2 cellular contexts compared by ENCODE assay signal in the genomic region with DNA sequence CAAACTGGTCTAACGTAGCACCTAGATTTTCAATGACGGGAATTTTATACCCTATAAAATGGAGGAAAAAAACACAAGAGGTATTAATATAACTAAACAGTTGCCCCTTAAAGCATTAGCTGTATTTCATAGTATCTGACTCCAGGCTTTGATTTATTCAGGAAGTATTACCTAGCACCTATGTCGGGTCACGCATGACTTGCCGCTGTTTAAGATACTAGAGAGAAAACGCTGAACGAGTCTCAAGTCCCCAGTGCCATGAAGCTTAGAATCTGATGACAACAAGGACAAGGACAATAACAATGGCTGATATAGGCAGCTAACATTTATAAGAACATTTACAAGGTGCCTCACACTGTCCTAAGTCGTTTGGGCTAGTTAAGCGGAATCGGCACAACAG.
TF ChIP-seq lines count a peak whose summit lies in the region.

No MANE protein-coding gene starts in this region.

TF ChIP-seq in SK-N-SH, 30 proteins besides CTCF, POLR2A, EP300 and RAD21 (continued from another document):
- TF ChIP-seq, protein P1, sequence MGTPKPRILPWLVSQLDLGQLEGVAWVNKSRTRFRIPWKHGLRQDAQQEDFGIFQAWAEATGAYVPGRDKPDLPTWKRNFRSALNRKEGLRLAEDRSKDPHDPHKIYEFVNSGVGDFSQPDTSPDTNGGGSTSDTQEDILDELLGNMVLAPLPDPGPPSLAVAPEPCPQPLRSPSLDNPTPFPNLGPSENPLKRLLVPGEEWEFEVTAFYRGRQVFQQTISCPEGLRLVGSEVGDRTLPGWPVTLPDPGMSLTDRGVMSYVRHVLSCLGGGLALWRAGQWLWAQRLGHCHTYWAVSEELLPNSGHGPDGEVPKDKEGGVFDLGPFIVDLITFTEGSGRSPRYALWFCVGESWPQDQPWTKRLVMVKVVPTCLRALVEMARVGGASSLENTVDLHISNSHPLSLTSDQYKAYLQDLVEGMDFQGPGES (IDR thresholded peaks at IDR 0.05; ENCODE audit: low read depth, low read length) = no peak
- TF ChIP-seq GATA2 (CRISPR knock-in tag; IDR thresholded peaks at IDR 0.05) (no peak), TAF1 (IDR thresholded peaks at IDR 0.05; ENCODE audit: borderline replicate concordance, low read depth, low read length) (no peak)

TF ChIP-seq in SK-N-SH treated with all-trans-retinoic acid at 6 μM for 48 hours, 23 proteins besides CTCF, POLR2A, EP300 and RAD21 (continued from another document):
- TF ChIP-seq SNAI2 (CRISPR knock-in tag; IDR thresholded peaks at IDR 0.05) = no peak
- TF ChIP-seq ZC3H10 (CRISPR knock-in tag; IDR thresholded peaks at IDR 0.05) = no peak
- no peak for TF ChIP-seq BACH2 (CRISPR knock-in tag; IDR thresholded peaks at IDR 0.05; ENCODE audit: borderline replicate concordance)
- no peak for TF ChIP-seq ESRRG (CRISPR knock-in tag; IDR thresholded peaks at IDR 0.05)
- TF ChIP-seq, protein P2, sequence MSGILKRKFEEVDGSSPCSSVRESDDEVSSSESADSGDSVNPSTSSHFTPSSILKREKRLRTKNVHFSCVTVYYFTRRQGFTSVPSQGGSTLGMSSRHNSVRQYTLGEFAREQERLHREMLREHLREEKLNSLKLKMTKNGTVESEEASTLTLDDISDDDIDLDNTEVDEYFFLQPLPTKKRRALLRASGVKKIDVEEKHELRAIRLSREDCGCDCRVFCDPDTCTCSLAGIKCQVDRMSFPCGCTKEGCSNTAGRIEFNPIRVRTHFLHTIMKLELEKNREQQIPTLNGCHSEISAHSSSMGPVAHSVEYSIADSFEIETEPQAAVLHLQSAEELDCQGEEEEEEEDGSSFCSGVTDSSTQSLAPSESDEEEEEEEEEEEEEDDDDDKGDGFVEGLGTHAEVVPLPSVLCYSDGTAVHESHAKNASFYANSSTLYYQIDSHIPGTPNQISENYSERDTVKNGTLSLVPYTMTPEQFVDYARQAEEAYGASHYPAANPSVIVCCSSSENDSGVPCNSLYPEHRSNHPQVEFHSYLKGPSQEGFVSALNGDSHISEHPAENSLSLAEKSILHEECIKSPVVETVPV (CRISPR knock-in tag; IDR thresholded peaks at IDR 0.05) = no peak
- TF ChIP-seq ZNF70 (CRISPR knock-in tag; IDR thresholded peaks at IDR 0.05) = no peak
- TF ChIP-seq TOX (CRISPR knock-in tag; IDR thresholded peaks at IDR 0.05; ENCODE audit: borderline replicate concordance) = no peak
- TF ChIP-seq ISL1 (CRISPR knock-in tag; IDR thresholded peaks at IDR 0.05) = no peak
- no peak for TF ChIP-seq GLIS3 (CRISPR knock-in tag; IDR thresholded peaks at IDR 0.05)
- no peak for TF ChIP-seq ZFP30 (CRISPR knock-in tag; IDR thresholded peaks at IDR 0.05)
- TF ChIP-seq, protein P3, sequence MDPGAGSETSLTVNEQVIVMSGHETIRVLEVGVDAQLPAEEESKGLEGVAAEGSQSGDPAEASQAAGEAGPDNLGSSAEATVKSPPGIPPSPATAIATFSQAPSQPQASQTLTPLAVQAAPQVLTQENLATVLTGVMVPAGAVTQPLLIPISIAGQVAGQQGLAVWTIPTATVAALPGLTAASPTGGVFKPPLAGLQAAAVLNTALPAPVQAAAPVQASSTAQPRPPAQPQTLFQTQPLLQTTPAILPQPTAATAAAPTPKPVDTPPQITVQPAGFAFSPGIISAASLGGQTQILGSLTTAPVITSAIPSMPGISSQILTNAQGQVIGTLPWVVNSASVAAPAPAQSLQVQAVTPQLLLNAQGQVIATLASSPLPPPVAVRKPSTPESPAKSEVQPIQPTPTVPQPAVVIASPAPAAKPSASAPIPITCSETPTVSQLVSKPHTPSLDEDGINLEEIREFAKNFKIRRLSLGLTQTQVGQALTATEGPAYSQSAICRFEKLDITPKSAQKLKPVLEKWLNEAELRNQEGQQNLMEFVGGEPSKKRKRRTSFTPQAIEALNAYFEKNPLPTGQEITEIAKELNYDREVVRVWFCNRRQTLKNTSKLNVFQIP (CRISPR knock-in tag; IDR thresholded peaks at IDR 0.05; ENCODE audit: borderline replicate concordance, low read depth) = no peak
- no peak for TF ChIP-seq ARNTL (CRISPR knock-in tag; IDR thresholded peaks at IDR 0.05; ENCODE audit: borderline replicate concordance, low read depth)
- no peak for TF ChIP-seq OSR1 (CRISPR knock-in tag; IDR thresholded peaks at IDR 0.05)
- TF ChIP-seq, protein P4, sequence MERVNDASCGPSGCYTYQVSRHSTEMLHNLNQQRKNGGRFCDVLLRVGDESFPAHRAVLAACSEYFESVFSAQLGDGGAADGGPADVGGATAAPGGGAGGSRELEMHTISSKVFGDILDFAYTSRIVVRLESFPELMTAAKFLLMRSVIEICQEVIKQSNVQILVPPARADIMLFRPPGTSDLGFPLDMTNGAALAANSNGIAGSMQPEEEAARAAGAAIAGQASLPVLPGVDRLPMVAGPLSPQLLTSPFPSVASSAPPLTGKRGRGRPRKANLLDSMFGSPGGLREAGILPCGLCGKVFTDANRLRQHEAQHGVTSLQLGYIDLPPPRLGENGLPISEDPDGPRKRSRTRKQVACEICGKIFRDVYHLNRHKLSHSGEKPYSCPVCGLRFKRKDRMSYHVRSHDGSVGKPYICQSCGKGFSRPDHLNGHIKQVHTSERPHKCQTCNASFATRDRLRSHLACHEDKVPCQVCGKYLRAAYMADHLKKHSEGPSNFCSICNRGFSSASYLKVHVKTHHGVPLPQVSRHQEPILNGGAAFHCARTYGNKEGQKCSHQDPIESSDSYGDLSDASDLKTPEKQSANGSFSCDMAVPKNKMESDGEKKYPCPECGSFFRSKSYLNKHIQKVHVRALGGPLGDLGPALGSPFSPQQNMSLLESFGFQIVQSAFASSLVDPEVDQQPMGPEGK (CRISPR knock-in tag; IDR thresholded peaks at IDR 0.05; ENCODE audit: borderline replicate concordance) = no peak
- no peak for TF ChIP-seq ZNF565 (CRISPR knock-in tag; conservative IDR thresholded peaks at IDR 0.05; ENCODE audit: low read depth)
- TF ChIP-seq ZNF8 (CRISPR knock-in tag; IDR thresholded peaks at IDR 0.05) = no peak
- no peak for TF ChIP-seq ZFP3 (CRISPR knock-in tag; IDR thresholded peaks at IDR 0.05)
